8 cellular contexts compared by ENCODE assay signal in the genomic region with DNA sequence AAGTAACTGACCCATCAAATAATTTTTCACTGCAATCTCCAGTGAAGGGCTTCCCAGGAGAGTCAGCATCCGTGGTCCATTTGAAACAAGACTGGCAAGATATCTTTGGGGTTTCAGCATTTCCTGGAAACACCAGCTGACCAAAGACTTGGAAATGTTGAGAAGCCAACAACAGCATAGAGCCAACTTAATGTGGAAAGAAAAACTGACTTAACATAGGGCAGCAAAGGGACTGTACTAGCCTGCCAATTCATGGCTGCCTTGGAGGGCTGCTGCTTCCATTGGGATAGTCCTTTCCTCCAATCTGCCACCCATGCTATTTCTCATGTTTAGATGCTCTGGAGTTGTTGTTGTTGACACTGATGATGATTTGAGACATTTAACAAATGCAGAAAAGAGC.
"Had no signal": no experiment of that assay in that cellular context is flagged by ENCODE, and none has a peak within 500 bp of the region (broad histone marks: within the 10 kb centered on the region; RNA-seq: fewer than 3 reads in every experiment).

No MANE protein-coding gene starts in this region.

- H3K4me3 ChIP-seq: GM23338, K562 had no signal

- H3K4me2 ChIP-seq: GM23338 had no signal

- FAIRE-seq: H1, H54, HTR-8/SVneo, K562 had no signal

- H3K4me1 Mint-ChIP-seq: GM23338, H9 had no signal

- DNase-seq: H9, HCEC 1CT, IMR-90 had no signal

- H3K9me3 Mint-ChIP-seq: GM23338, H9 had no signal

- H3K4me3 Mint-ChIP-seq: GM23338, H9 had no signal

- H3K27ac Mint-ChIP-seq: GM23338, H9 had no signal

- H2AFZ ChIP-seq: GM23338 had no signal
